9 cellular contexts compared by ENCODE assay signal in genomic region chr6:105509506-105510331, GRCh38.
A peak's percentile ranks its signal among the peaks of the same experiment; 100 is the strongest.
DNase-seq lines count a peak whose midpoint lies in the region; ATAC-seq and TF ChIP-seq lines count a peak whose summit lies in the region.
"Had no signal": no experiment of that assay in that cellular context is flagged by ENCODE, and none has a peak within 500 bp of the region (broad histone marks: within the 10 kb centered on the region; RNA-seq: fewer than 3 reads in every experiment).

No MANE protein-coding gene starts in this region.

- POLR2A ChIA-PET in activated CD4-positive, alpha-beta memory T cell treated with anti-CD3 and anti-CD28 coated beads, Interleukin-2, amount 10 ng/mL, durations not matched to agents 7 days and 5 days (lab: Charles Lee) = no interaction called here
- POLR2A ChIA-PET in CD8-positive, alpha-beta memory T cell (lab: Charles Lee) = no interaction called here

- DNase-seq in RPMI7951 (ENCODE audit: low read depth) = peak; percentile 72
- DNase-seq in fibroblast of the aortic adventitia (ENCODE audit: low read depth) = no peak
- DNase-seq in osteocyte (ENCODE audit: extremely low spot score, unreplicated experiment) = no peak
- DNase-seq in activated CD4-positive, alpha-beta memory T cell treated with anti-CD3 and anti-CD28 coated beads, Interleukin-2, amount 10 ng/mL, durations not matched to agents 7 days and 5 days = no peak
- DNase-seq in H4 (ENCODE audit: low spot score) = no peak
- no peak for DNase-seq in CD8-positive, alpha-beta memory T cell
- DNase-seq: Kasumi-1 had no signal

- no peak for ATAC-seq in GM19035 (IDR thresholded peaks at IDR 0.05; ENCODE audit: unreplicated experiment)

- no peak overlapping the region for H3K4me3 Mint-ChIP-seq in osteocyte (ENCODE audit: unreplicated experiment)
- no peak overlapping the region for H3K4me3 Mint-ChIP-seq in activated CD4-positive, alpha-beta memory T cell treated with anti-CD3 and anti-CD28 coated beads, Interleukin-2, amount 10 ng/mL, durations not matched to agents 7 days and 5 days
- H3K4me3 Mint-ChIP-seq in CD8-positive, alpha-beta memory T cell = no peak overlapping the region

- H3K36me3 Mint-ChIP-seq in osteocyte (ENCODE audit: unreplicated experiment) = no peaks in the 10 kb centered on the region
- H3K36me3 Mint-ChIP-seq in activated CD4-positive, alpha-beta memory T cell treated with anti-CD3 and anti-CD28 coated beads, Interleukin-2, amount 10 ng/mL, durations not matched to agents 7 days and 5 days (ENCODE audit: low read depth) = no peaks in the 10 kb centered on the region
- no peaks in the 10 kb centered on the region for H3K36me3 Mint-ChIP-seq in CD8-positive, alpha-beta memory T cell

- peaks cover 17% of the 10 kb centered on the region for H3K4me1 Mint-ChIP-seq in osteocyte (ENCODE audit: unreplicated experiment)
- peaks cover 20% of the 10 kb centered on the region for H3K4me1 Mint-ChIP-seq in activated CD4-positive, alpha-beta memory T cell treated with anti-CD3 and anti-CD28 coated beads, Interleukin-2, amount 10 ng/mL, durations not matched to agents 7 days and 5 days
- H3K4me1 Mint-ChIP-seq in CD8-positive, alpha-beta memory T cell = peaks cover 2 to 8% (median 7%) of the 10 kb centered on the region in 3 donors

- no peaks in the 10 kb centered on the region for H3K27me3 ChIP-seq in CD8-positive, alpha-beta memory T cell (ENCODE audit: insufficient read depth, low read length, poor library complexity, severe bottlenecking)

- TF ChIP-seq CTCF in GM12872 (IDR thresholded peaks at IDR 0.05; ENCODE audit: insufficient read depth, low read depth, low read length) = peak; percentile 16; the same call in 1 of the 3 replicates
- peak; percentile 27 for TF ChIP-seq CTCF in fibroblast of the aortic adventitia (IDR thresholded peaks at IDR 0.05; ENCODE audit: insufficient read depth, low read length)
- peak; percentile 42 for TF ChIP-seq CTCF in osteocyte (IDR thresholded peaks at IDR 0.05)

- H3K36me3 ChIP-seq in CD8-positive, alpha-beta memory T cell (ENCODE audit: insufficient read depth, low read length) = no peaks in the 10 kb centered on the region

- CTCF ChIA-PET in activated CD4-positive, alpha-beta memory T cell treated with anti-CD3 and anti-CD28 coated beads, Interleukin-2, amount 10 ng/mL, durations not matched to agents 7 days and 5 days (lab: Charles Lee) = no interaction called here
- CTCF ChIA-PET in CD8-positive, alpha-beta memory T cell (lab: Charles Lee) = no interaction called here

- no peaks in the 10 kb centered on the region for H3K9me3 ChIP-seq in CD8-positive, alpha-beta memory T cell (ENCODE audit: low read length)

- no peaks in the 10 kb centered on the region for H3K9me3 Mint-ChIP-seq in osteocyte (ENCODE audit: unreplicated experiment)
- H3K9me3 Mint-ChIP-seq in activated CD4-positive, alpha-beta memory T cell treated with anti-CD3 and anti-CD28 coated beads, Interleukin-2, amount 10 ng/mL, durations not matched to agents 7 days and 5 days = no peaks in the 10 kb centered on the region
- no peaks in the 10 kb centered on the region for H3K9me3 Mint-ChIP-seq in CD8-positive, alpha-beta memory T cell

- no peak overlapping the region for H3K4me3 ChIP-seq in fibroblast of the aortic adventitia (ENCODE audit: low read depth, low read length)
- H3K4me3 ChIP-seq in CD8-positive, alpha-beta memory T cell (ENCODE audit: low read length) = no peak overlapping the region

- no peaks in the 10 kb centered on the region for H3K4me1 ChIP-seq in CD8-positive, alpha-beta memory T cell (ENCODE audit: insufficient read depth, low read length)

- H3K27ac ChIP-seq in CD8-positive, alpha-beta memory T cell (ENCODE audit: low read depth, low read length) = no peak overlapping the region

- H3K27ac Mint-ChIP-seq in osteocyte (ENCODE audit: unreplicated experiment) = no peak overlapping the region
- H3K27ac Mint-ChIP-seq in activated CD4-positive, alpha-beta memory T cell treated with anti-CD3 and anti-CD28 coated beads, Interleukin-2, amount 10 ng/mL, durations not matched to agents 7 days and 5 days = no peak overlapping the region
- H3K27ac Mint-ChIP-seq in CD8-positive, alpha-beta memory T cell = peak overlapping the region in 1 of 8 donors; percentile 85

- H3K27me3 Mint-ChIP-seq in osteocyte (ENCODE audit: unreplicated experiment) = peaks cover 2% of the 10 kb centered on the region
- peaks cover 2% of the 10 kb centered on the region for H3K27me3 Mint-ChIP-seq in activated CD4-positive, alpha-beta memory T cell treated with anti-CD3 and anti-CD28 coated beads, Interleukin-2, amount 10 ng/mL, durations not matched to agents 7 days and 5 days
- no peaks in the 10 kb centered on the region for H3K27me3 Mint-ChIP-seq in CD8-positive, alpha-beta memory T cell
